ENCODE assay signal across 28 cellular contexts in genomic region chr1:52072291-52072690, GRCh38.
"Had no signal": no experiment of that assay in that cellular context is flagged by ENCODE, and none has a peak within 500 bp of the region (broad histone marks: within the 10 kb centered on the region; RNA-seq: fewer than 3 reads in every experiment).

No MANE protein-coding gene starts in this region.

- H3K9me3 Mint-ChIP-seq: activated CD4-positive, alpha-beta T cell treated with anti-CD3 and anti-CD28 coated beads, Interleukin-2, amount 10 ng/mL, durations not matched to agents 24 days and 14 days; activated CD8-positive, alpha-beta T cell treated with anti-CD3 and anti-CD28 coated beads for 36 hours; activated naive CD4-positive, alpha-beta T cell treated with anti-CD3 and anti-CD28 coated beads, Interleukin-2, amount 10 ng/mL, durations not matched to agents 7 days and 5 days; activated naive CD8-positive, alpha-beta T cell treated with anti-CD3 and anti-CD28 coated beads for 36 hours; activated T-helper 1 cell treated with anti-CD3 and anti-CD28 coated beads, Interleukin-12 subunit alpha, Interleukin-12 subunit beta, Interleukin-2, Interleukin-4 antibody, amounts not matched to agents 30 ng/mL and 10 ng/mL and 1 ng/mL, durations not matched to agents 14 hours and 24 hours and 36 hours had no signal

- DNase-seq: activated CD4-positive, alpha-beta T cell treated with anti-CD3 and anti-CD28 coated beads, Interleukin-2, amount 10 ng/mL, durations not matched to agents 24 days and 14 days; activated CD4-positive, alpha-beta T cell treated with anti-CD3 and anti-CD28 coated beads, Interleukin-2, amount 50 U/mL, for 4 hours; activated CD8-positive, alpha-beta T cell treated with anti-CD3 and anti-CD28 coated beads for 36 hours; activated gamma-delta T cell treated with Interleukin-2 at 50 U/mL for 16 hours; activated naive CD4-positive, alpha-beta T cell treated with anti-CD3 and anti-CD28 coated beads, Interleukin-2, amount 10 ng/mL, durations not matched to agents 7 days and 5 days; activated naive CD8-positive, alpha-beta T cell treated with anti-CD3 and anti-CD28 coated beads for 36 hours; activated T-cell treated with anti-CD3 and anti-CD28 coated beads, Interleukin-2, amount 50 U/mL, for 1 hour; amniotic stem cell; aorta; brain microvascular endothelial cell; central memory CD4-positive, alpha-beta T cell; NCI-H1105 treated with DMSO at 0.1 percent for 48 hours; NCI-H1436; NCI-H1694; NCI-H1930; NCI-H2107; NCI-H2171; NCI-H510A; NCI-H748 treated with DMSO at 0.1 percent for 48 hours; NK-92 treated with Interleukin-12 subunit alpha and Interleukin-12 subunit beta, amount 100 ng/mL, for 24 hours; PC-3; Peyer's patch; RPMI8226; SHP77 treated with DMSO at 0.1 percent for 48 hours; SW 1271; T-helper 1 cell; T1000 had no signal

- ATAC-seq: activated CD8-positive, alpha-beta T cell treated with anti-CD3 and anti-CD28 coated beads for 36 hours had no signal

- H3K27ac Mint-ChIP-seq: activated CD4-positive, alpha-beta T cell treated with anti-CD3 and anti-CD28 coated beads, Interleukin-2, amount 10 ng/mL, durations not matched to agents 24 days and 14 days; activated CD8-positive, alpha-beta T cell treated with anti-CD3 and anti-CD28 coated beads for 36 hours; activated naive CD4-positive, alpha-beta T cell treated with anti-CD3 and anti-CD28 coated beads, Interleukin-2, amount 10 ng/mL, durations not matched to agents 7 days and 5 days; activated naive CD8-positive, alpha-beta T cell treated with anti-CD3 and anti-CD28 coated beads for 36 hours; activated T-helper 1 cell treated with anti-CD3 and anti-CD28 coated beads, Interleukin-12 subunit alpha, Interleukin-12 subunit beta, Interleukin-2, Interleukin-4 antibody, amounts not matched to agents 30 ng/mL and 10 ng/mL and 1 ng/mL, durations not matched to agents 14 hours and 24 hours and 36 hours had no signal

- H3K27me3 Mint-ChIP-seq: activated CD4-positive, alpha-beta T cell treated with anti-CD3 and anti-CD28 coated beads, Interleukin-2, amount 10 ng/mL, durations not matched to agents 24 days and 14 days; activated CD8-positive, alpha-beta T cell treated with anti-CD3 and anti-CD28 coated beads for 36 hours; activated naive CD4-positive, alpha-beta T cell treated with anti-CD3 and anti-CD28 coated beads, Interleukin-2, amount 10 ng/mL, durations not matched to agents 7 days and 5 days; activated naive CD8-positive, alpha-beta T cell treated with anti-CD3 and anti-CD28 coated beads for 36 hours had no signal

- H3K9me3 ChIP-seq: Peyer's patch had no signal

- H3K4me3 Mint-ChIP-seq: activated CD4-positive, alpha-beta T cell treated with anti-CD3 and anti-CD28 coated beads, Interleukin-2, amount 10 ng/mL, durations not matched to agents 24 days and 14 days; activated CD8-positive, alpha-beta T cell treated with anti-CD3 and anti-CD28 coated beads for 36 hours; activated naive CD4-positive, alpha-beta T cell treated with anti-CD3 and anti-CD28 coated beads, Interleukin-2, amount 10 ng/mL, durations not matched to agents 7 days and 5 days; activated naive CD8-positive, alpha-beta T cell treated with anti-CD3 and anti-CD28 coated beads for 36 hours; activated T-helper 1 cell treated with anti-CD3 and anti-CD28 coated beads, Interleukin-12 subunit alpha, Interleukin-12 subunit beta, Interleukin-2, Interleukin-4 antibody, amounts not matched to agents 30 ng/mL and 10 ng/mL and 1 ng/mL, durations not matched to agents 14 hours and 24 hours and 36 hours had no signal
